In genomic region chr9:38087934-38088925, GRCh38 we compare ENCODE assay signal across 8 cellular contexts. TPM values are rescaled to one million over a fixed set of nuclear protein-coding genes. Genes with fewer than 3 reads are reported as not detected.
DNase-seq lines count a peak whose midpoint lies in the region; ATAC-seq and TF ChIP-seq lines count a peak whose summit lies in the region.

No MANE protein-coding gene starts in this region.

- H3K4me3 ChIP-seq in GM23338 = no peak overlapping the region
- H3K4me3 ChIP-seq in tibial artery = no peak overlapping the region

- intact Hi-C loops in tibial artery (cut with DNase I; ENCODE audit: low total_unique reads) = loop anchor here (5.0 kb wide), 2 partner anchors 71 to 274 kb away; no protein-coding TSS in a partner anchor

- ATAC-seq in GM23338 = peak; percentile 89

- no peaks in the 10 kb centered on the region for H3K27me3 ChIP-seq in GM23338 (ENCODE audit: insufficient read depth)
- H3K27me3 ChIP-seq in tibial artery = no peaks in the 10 kb centered on the region

- no peak overlapping the region for H3K27ac ChIP-seq in GM23338 (ENCODE audit: low read depth)
- H3K27ac ChIP-seq in tibial artery = no peak overlapping the region

- no peaks in the 10 kb centered on the region for H3K79me2 ChIP-seq in GM23338 (replicated peaks; ENCODE audit: insufficient read depth)

- no peaks in the 10 kb centered on the region for H3K9me3 Mint-ChIP-seq in GM23338

- peaks cover 31% of the 10 kb centered on the region for H3K4me1 Mint-ChIP-seq in GM23338

- H3K36me3 ChIP-seq in GM23338 (ENCODE audit: insufficient read depth) (no peaks in the 10 kb centered on the region), tibial artery (no peaks in the 10 kb centered on the region)

- H3F3A ChIP-seq in GM23338 (replicated peaks; ENCODE audit: low read depth) = no peaks in the 10 kb centered on the region

- no peak overlapping the region for H2AFZ ChIP-seq in GM23338

- H3K27me3 Mint-ChIP-seq in GM23338 (ENCODE audit: insufficient read depth, low read depth, poor library complexity) = peaks cover 9% of the 10 kb centered on the region

- H3K9me3 ChIP-seq in tibial artery = no peaks in the 10 kb centered on the region

- H3K36me3 Mint-ChIP-seq in GM23338 (ENCODE audit: low read depth) = no peaks in the 10 kb centered on the region

- DNase-seq in ELF-1 (ENCODE audit: low read depth, low spot score) (peak; percentile 83), GM23338 (ENCODE audit: low spot score) (peak; percentile 72), NCI-H460 (ENCODE audit: extremely low read depth, low read depth) (peak; percentile 39), activated T-cell treated with anti-CD3 and anti-CD28 coated beads for 48 hours (ENCODE audit: low read depth) (peak; percentile 55), fibroblast of gingiva (ENCODE audit: low read depth) (peak; percentile 23), nucleus accumbens (lab: John Stamatoyannopoulos, UW) (peak in 48 of 56 donors; percentile 11 to 85 (median 55)), tibial artery (peak; percentile 70 to 86), H4 (ENCODE audit: low spot score) (no peak)

- no peaks in the 10 kb centered on the region for H3K9me2 ChIP-seq in GM23338 (ENCODE audit: insufficient read depth)

- TF ChIP-seq CTCF in GM23338 (conservative IDR thresholded peaks at IDR 0.05; ENCODE audit: low read depth in 2 of 2) (peak; percentile 95 to 97), tibial artery (IDR thresholded peaks at IDR 0.05) (peak; percentile 89 to 96)

- no peak overlapping the region for H3K27ac Mint-ChIP-seq in GM23338

- H3K4me1 ChIP-seq in GM23338 (ENCODE audit: insufficient read depth) = peaks cover 13% of the 10 kb centered on the region; the same call in 1 of the 2 replicates
- H3K4me1 ChIP-seq in tibial artery = peaks cover 0 to 9% (median 2%) of the 10 kb centered on the region in 4 donors

- no peak overlapping the region for H3K4me3 Mint-ChIP-seq in GM23338

- H3K4me2 ChIP-seq in GM23338 = no peak overlapping the region

- H4K20me1 ChIP-seq in GM23338 (replicated peaks; ENCODE audit: insufficient read depth) = no peaks in the 10 kb centered on the region

TF ChIP-seq in GM23338, 12 proteins besides CTCF, POLR2A, EP300 and RAD21:
- TF ChIP-seq ETS1 (IDR thresholded peaks at IDR 0.05) (no peak), STAT1 (IDR thresholded peaks at IDR 0.05; ENCODE audit: unreplicated experiment) (no peak), JUNB (IDR thresholded peaks at IDR 0.05; ENCODE audit: unreplicated experiment) (no peak), ZNF114 (CRISPR knock-in tag; IDR thresholded peaks at IDR 0.05) (no peak)
TF ChIP-seq in GM23338: peak in this region for 0.

RNA-seq across cellular contexts. Expression of gene SHB, which starts 19.2 kb away (rescaled TPM):
- 8.4 and 14.0 TPM in 2 replicates for total RNA-seq in GM23338 (2014; rRNA removed; shearing (Covaris generic))
- polyA plus RNA-seq in GM23338 (2016; fragmentation: Nextera tagmentation; extraction: Ambion mirVana) = 1.5 and 1.7 TPM in 2 replicates
- 12.5 and 14.3 TPM in 2 replicates for total RNA-seq in NCI-H460 (2014; rRNA removed; shearing (Covaris generic))
- 10.8 and 14.0 TPM in 2 replicates for polyA plus RNA-seq in NCI-H460 (2014; cell fraction: nucleus; rRNA removed)
- 8.7 and 10.1 TPM in 2 replicates for total RNA-seq in H4 (2014; rRNA removed; shearing (Covaris generic))
